2 cellular contexts compared by ENCODE assay signal in genomic region chr7:104903044-104903443, GRCh38.
TF ChIP-seq lines count a peak whose summit lies in the region.

No MANE protein-coding gene starts in this region.

TF ChIP-seq in SK-N-SH, 30 proteins besides CTCF, POLR2A, EP300 and RAD21:
- peak; percentile 36; the same call in 1 of the 2 replicates for TF ChIP-seq REST (IDR thresholded peaks at IDR 0.05; ENCODE audit: low read depth, low read length)
- TF ChIP-seq RFX5 (IDR thresholded peaks at IDR 0.05; ENCODE audit: low read length) = no peak
- TF ChIP-seq GATA2 (CRISPR knock-in tag; IDR thresholded peaks at IDR 0.05) = no peak
- TF ChIP-seq TAF1 (IDR thresholded peaks at IDR 0.05; ENCODE audit: borderline replicate concordance, low read depth, low read length) = no peak
- no peak for TF ChIP-seq NFIC (IDR thresholded peaks at IDR 0.05; ENCODE audit: borderline replicate concordance)
- no peak for TF ChIP-seq MAX (IDR thresholded peaks at IDR 0.05; ENCODE audit: low read depth)
- no peak for TF ChIP-seq TCF12 (IDR thresholded peaks at IDR 0.05)
- TF ChIP-seq CHD2 (IDR thresholded peaks at IDR 0.05; ENCODE audit: low read length, partially characterized antibody) = no peak

TF ChIP-seq in SK-N-SH treated with all-trans-retinoic acid at 6 μM for 48 hours, 23 proteins besides CTCF, POLR2A, EP300 and RAD21 (continued from another document):
- TF ChIP-seq POU6F1 (CRISPR knock-in tag; IDR thresholded peaks at IDR 0.05; ENCODE audit: borderline replicate concordance, low read depth) = no peak
- no peak for TF ChIP-seq ESRRG (CRISPR knock-in tag; IDR thresholded peaks at IDR 0.05)
- no peak for TF ChIP-seq PPARA (CRISPR knock-in tag; IDR thresholded peaks at IDR 0.05; ENCODE audit: borderline replicate concordance)
- TF ChIP-seq TCF4 (CRISPR knock-in tag; IDR thresholded peaks at IDR 0.05; ENCODE audit: borderline replicate concordance) = no peak
- no peak for TF ChIP-seq ISL1 (CRISPR knock-in tag; IDR thresholded peaks at IDR 0.05)
- no peak for TF ChIP-seq ZFP30 (CRISPR knock-in tag; IDR thresholded peaks at IDR 0.05)
- TF ChIP-seq RARB (CRISPR knock-in tag; IDR thresholded peaks at IDR 0.05) = no peak
- no peak for TF ChIP-seq CSRNP3 (CRISPR knock-in tag; IDR thresholded peaks at IDR 0.05)
- no peak for TF ChIP-seq TOX (CRISPR knock-in tag; IDR thresholded peaks at IDR 0.05; ENCODE audit: borderline replicate concordance)
- TF ChIP-seq CREB5 (CRISPR knock-in tag; IDR thresholded peaks at IDR 0.05; ENCODE audit: low read depth) = no peak
- no peak for TF ChIP-seq ZFP3 (CRISPR knock-in tag; IDR thresholded peaks at IDR 0.05)
- TF ChIP-seq ZNF8 (CRISPR knock-in tag; IDR thresholded peaks at IDR 0.05) = no peak
- TF ChIP-seq ZNF565 (CRISPR knock-in tag; conservative IDR thresholded peaks at IDR 0.05; ENCODE audit: low read depth) = no peak
